Comparison of ENCODE assay signal across 23 cellular contexts in genomic region chr2:228532233-228532632, GRCh38.
"Had no signal": no experiment of that assay in that cellular context is flagged by ENCODE, and none has a peak within 500 bp of the region (broad histone marks: within the 10 kb centered on the region; RNA-seq: fewer than 3 reads in every experiment).

No MANE protein-coding gene starts in this region.

- H3K36me3 ChIP-seq: SJCRH30 had no signal

- H3K27me3 ChIP-seq: SJCRH30 had no signal

- H3K27ac ChIP-seq: SJCRH30 had no signal

- DNase-seq: Kasumi-1, KBM-7, MV-4-11, NCI-H1048, NCI-H1105, NCI-H1417, NCI-H1436 treated with DMSO at 0.1 percent for 48 hours, NCI-H1694, NCI-H187 treated with DMSO at 0.1 percent for 48 hours, NCI-H2029 treated with DMSO at 0.1 percent for 48 hours, NCI-H2171 treated with DMSO at 0.1 percent for 48 hours, NCI-H345, NCI-H524, NCI-H526 treated with DMSO at 0.1 percent for 48 hours, NCI-H748 treated with DMSO at 0.1 percent for 48 hours, PC-3, SHP77 treated with DMSO at 0.1 percent for 48 hours, SJCRH30, T-helper 1 cell, T-helper 17 cell had no signal

- ATAC-seq: Panc1, PC-3, Right ventricle myocardium inferior, SK-N-SH treated with all-trans-retinoic acid at 6 μM for 48 hours, T-helper 17 cell had no signal

- H3K4me3 ChIP-seq: SJCRH30 had no signal
